Comparison of ENCODE assay signal across 19 cellular contexts in the genomic region with DNA sequence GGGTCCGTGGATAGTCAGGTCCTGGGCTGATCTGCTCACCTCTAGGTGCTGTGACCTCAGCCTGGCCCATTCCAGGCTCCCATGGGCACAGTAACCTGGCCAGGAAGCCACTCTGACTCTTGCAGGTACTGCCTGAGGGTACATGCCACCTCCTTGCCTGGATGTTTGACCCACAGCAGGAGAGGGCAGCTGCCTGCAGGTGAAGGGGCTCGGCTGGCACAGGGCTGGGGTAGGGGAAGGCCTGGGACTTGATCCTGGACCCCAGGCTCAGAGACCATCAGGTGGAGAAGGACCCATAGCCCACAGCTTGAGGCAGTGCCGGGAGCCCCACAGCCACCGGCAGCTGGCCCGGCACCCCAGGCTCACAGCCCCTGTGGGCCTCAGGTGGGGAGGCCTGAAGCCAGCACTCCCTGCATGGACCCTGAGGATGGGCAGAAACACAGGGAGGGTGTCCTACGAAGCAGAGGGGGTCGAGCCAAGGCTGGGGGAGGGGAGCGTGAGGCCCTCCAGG. TPM values are rescaled to one million over a fixed set of nuclear protein-coding genes. Genes with fewer than 3 reads are reported as not detected.
DNase-seq lines count a peak whose midpoint lies in the region; ATAC-seq, FAIRE-seq and TF ChIP-seq lines count a peak whose summit lies in the region.
"Had no signal": no experiment of that assay in that cellular context is flagged by ENCODE, and none has a peak within 500 bp of the region (broad histone marks: within the 10 kb centered on the region; RNA-seq: fewer than 3 reads in every experiment).

No MANE protein-coding gene starts in this region.

- no peak for TF ChIP-seq RAD21 in HepG2 (CRISPR knock-in tag; IDR thresholded peaks at IDR 0.05)

- H3K27ac ChIP-seq in right cardiac atrium (ENCODE audit: low read length) (no peak overlapping the region), right atrium auricular region (no peak overlapping the region), HepG2 (ENCODE audit: extremely low read length, insufficient read depth, low read length) (no peak overlapping the region)
- H3K27ac ChIP-seq: A549, PC-9, SJSA1 had no signal

- POLR2A ChIA-PET in HepG2 (lab: Yijun Ruan, JAX) = no interaction called here

- FAIRE-seq in HepG2 (lab: Jason Lieb, UNC) = no peak
- FAIRE-seq: A549, GM12891, GM18507 had no signal

- H3K79me2 ChIP-seq in HepG2 (ENCODE audit: insufficient read depth, low read length) = no peaks in the 10 kb centered on the region

- no peaks in the 10 kb centered on the region for H3K36me3 ChIP-seq in right atrium auricular region
- no peaks in the 10 kb centered on the region for H3K36me3 ChIP-seq in HepG2 (replicated peaks in 1 of 2; ENCODE audit: control insufficient read depth in 1 of 2, insufficient read depth in 2 of 2, low read length in 2 of 2)
- no peaks in the 10 kb centered on the region for H3K36me3 ChIP-seq in BE2C
- H3K36me3 ChIP-seq: SJSA1 had no signal

- H3K9ac ChIP-seq in HepG2 (ENCODE audit: insufficient read depth, low read depth, low read length) = no peak overlapping the region

- peaks cover 18% of the 10 kb centered on the region for H3K27me3 Mint-ChIP-seq in type B pancreatic cell

- CTCF ChIA-PET in HepG2 (lab: Yijun Ruan, JAX; ENCODE audit: low intra/inter-chr PET ratio, low total read pairs) = no interaction called here

- H3K27me3 ChIP-seq in right cardiac atrium (ENCODE audit: control insufficient read depth, insufficient read depth) (no peaks in the 10 kb centered on the region), right atrium auricular region (no peaks in the 10 kb centered on the region), HepG2 (ENCODE audit: control insufficient read depth in 1 of 2, insufficient read depth in 2 of 2, low read length in 2 of 2) (peaks cover 6 to 20% of the 10 kb centered on the region in 2 experiments; a peak in 4 of 5 replicates), BE2C (no peaks in the 10 kb centered on the region)
- H3K27me3 ChIP-seq: SJSA1 had no signal

- in situ Hi-C loops in HepG2 (cut with HindIII; ENCODE audit: extremely low pct_ligation_motif_present, low pct_unique_long_range_greater_than_20kb) = no loop called here

- H3K9me3 ChIP-seq in right cardiac atrium (ENCODE audit: control insufficient read depth, low read length) (no peaks in the 10 kb centered on the region), right atrium auricular region (no peaks in the 10 kb centered on the region), HepG2 (ENCODE audit: low read length) (no peaks in the 10 kb centered on the region), BE2C (no peaks in the 10 kb centered on the region)
- H3K9me3 ChIP-seq: A549, SJSA1 had no signal

- no peaks in the 10 kb centered on the region for H3K4me1 Mint-ChIP-seq in type B pancreatic cell (ENCODE audit: unreplicated experiment)

- H3K4me1 ChIP-seq in right cardiac atrium (ENCODE audit: control insufficient read depth, insufficient read depth, low read length) (no peaks in the 10 kb centered on the region), right atrium auricular region (peaks cover 0 to 20% of the 10 kb centered on the region in 2 donors), HepG2 (ENCODE audit: insufficient read depth, low read length) (peaks cover 81% of the 10 kb centered on the region), BE2C (no peaks in the 10 kb centered on the region)

- 89% methylated on average over 8 of the region's 8 CpGs for WGBS in right cardiac atrium
- WGBS in HepG2 (ENCODE audit: low lambda C conversion rate) = no CpG with 5 or more reads among the region's 8 CpGs

- H3K4me3 Mint-ChIP-seq in type B pancreatic cell = no peak overlapping the region

- peak in 2 of 3 donors; percentile 42 to 49 for DNase-seq in right cardiac atrium
- DNase-seq in right atrium auricular region (ENCODE audit: low spot score) = no peak
- DNase-seq in HepG2 (ENCODE audit: low spot score) = no peak
- no peak for DNase-seq in type B pancreatic cell (ENCODE audit: extremely low spot score, unreplicated experiment)
- no peak for DNase-seq in stimulated activated CD4-positive, alpha-beta T cell treated with anti-CD3 and anti-CD28 coated beads, Interleukin-2, amount 100 ng/mL, for 24 hours
- no peak for DNase-seq in BE2C
- DNase-seq: COR-L47, GF-D8, GOT3, KG1, NCI-H1436, NCI-H2029 treated with DMSO at 0.1 percent for 48 hours, NCI-H2171 treated with DMSO at 0.1 percent for 48 hours, NCI-H748 treated with DMSO at 0.1 percent for 48 hours, PC-9 had no signal

- no peak for ATAC-seq in right cardiac atrium
- ATAC-seq in HepG2 = no peak; the same call in 2 of the 3 replicates
- ATAC-seq: A549 had no signal

- H3K4me2 ChIP-seq in HepG2 (ENCODE audit: low read depth, low read length) = peak overlapping the region; percentile 66
- H3K4me2 ChIP-seq: A549, PC-9 had no signal

- H4K20me1 ChIP-seq in HepG2 (ENCODE audit: insufficient read depth, low read length) = no peaks in the 10 kb centered on the region

- H3K4me3 ChIP-seq in right cardiac atrium (ENCODE audit: low read length) (no peak overlapping the region), right atrium auricular region (no peak overlapping the region), HepG2 (replicated peaks in 1 of 3; ENCODE audit: insufficient read depth in 1 of 3, low read depth in 2 of 3, low read length in 3 of 3) (peak overlapping the region in 2 of 3 experiments; percentile 5 to 55; a peak in 2 of 6 replicates), BE2C (ENCODE audit: low read depth, low read length) (no peak overlapping the region)
- H3K4me3 ChIP-seq: A549, PC-9, SJSA1 had no signal

- TF ChIP-seq POLR2A in HepG2 (IDR thresholded peaks at IDR 0.05; ENCODE audit: insufficient read depth in 1 of 2, low read depth in 2 of 2, low read length in 2 of 2) = no peak

- no peaks in the 10 kb centered on the region for H3K9me3 Mint-ChIP-seq in type B pancreatic cell

- TF ChIP-seq EP300 in HepG2 (IDR thresholded peaks at IDR 0.05; ENCODE audit: low read depth in 2 of 2, low read length in 2 of 2) (no peak), HepG2 (CRISPR knock-in tag; IDR thresholded peaks at IDR 0.05; ENCODE audit: borderline replicate concordance) (no peak)

- TF ChIP-seq CTCF in right atrium auricular region (IDR thresholded peaks at IDR 0.05) = no peak
- TF ChIP-seq CTCF in HepG2 (CRISPR knock-in tag; IDR thresholded peaks at IDR 0.05) = no peak
- TF ChIP-seq CTCF in type B pancreatic cell (conservative IDR thresholded peaks at IDR 0.05) = no peak
- TF ChIP-seq CTCF in BE2C (IDR thresholded peaks at IDR 0.05; ENCODE audit: low read depth, low read length) = no peak

- intact Hi-C loops in right cardiac atrium (cut with DNase I) = no loop called here
- intact Hi-C loops in HepG2 (cut with micrococcal nuclease; ENCODE audit: unreplicated experiment) = no loop called here

- H2AFZ ChIP-seq in HepG2 (ENCODE audit: low read length) = no peak overlapping the region
- H2AFZ ChIP-seq: PC-9 had no signal

- H3K27ac Mint-ChIP-seq in type B pancreatic cell = no peak overlapping the region

- no TSS peak for BruUV-seq in HepG2 (replicated peaks; lab: Mats Ljungman, UMichigan)

- H3K36me3 Mint-ChIP-seq in type B pancreatic cell = no peaks in the 10 kb centered on the region

RNA-seq across cellular contexts. Expression of gene LRRC56, which starts 2.7 kb away (rescaled TPM):
- total RNA-seq in right cardiac atrium (under 1 TPM; 0.36 to 0.59 (median 0.43) TPM), right atrium auricular region (under 1 TPM; 0.12 to 0.15 TPM), HepG2 (2016; rRNA removed; fragmentation: Illumina TruSeq; extraction: Trizol) (0.08 and 0.11 TPM in 2 replicates), type B pancreatic cell (ENCODE audit: low replicate concordance) (1.7 and 1.8 TPM in 2 replicates)
- polyA plus RNA-seq in right cardiac atrium (0.48 TPM), HepG2 (2011; rRNA removed) (0.29 and 0.46 TPM in 2 replicates)
- 0.10 TPM in 1 of 2 replicates, not detected in the other for total RNA-seq in HepG2 (2016; cell fraction: cytosol; rRNA removed; fragmentation: Illumina TruSeq; extraction: Trizol; ENCODE audit: low read depth)
- 0.09 TPM in 2 replicates for total RNA-seq in HepG2 (2016; cell fraction: insoluble cytoplasmic fraction; rRNA removed; fragmentation: Illumina TruSeq; extraction: Trizol)
- total RNA-seq in HepG2 (2016; cell fraction: membrane; rRNA removed; fragmentation: Illumina TruSeq; extraction: Trizol) = 0.06 and 0.07 TPM in 2 replicates
- total RNA-seq in HepG2 (2016; cell fraction: nucleus; rRNA removed; fragmentation: Illumina TruSeq; extraction: Trizol) = not detected in 2 replicates
- polyA plus RNA-seq in HepG2 (2011; cell fraction: cytosol; rRNA removed) = 0.21 and 0.22 TPM in 2 replicates
- 3.4 and 3.8 TPM in 2 replicates for polyA plus RNA-seq in HepG2 (2011; cell fraction: nucleus; rRNA removed)
- polyA plus RNA-seq in HepG2 (2012) = 0.34 and 0.59 TPM in 2 replicates
- polyA plus RNA-seq in HepG2 (2016; cell fraction: cytosol; fragmentation: Illumina TruSeq; extraction: Trizol; ENCODE audit: low read depth) = 0.05 TPM in 1 of 2 replicates, not detected in the other
- 0.19 TPM in 1 of 2 replicates, not detected in the other for polyA plus RNA-seq in HepG2 (2016; cell fraction: insoluble cytoplasmic fraction; fragmentation: Illumina TruSeq; extraction: Trizol; ENCODE audit: low read depth)
- polyA plus RNA-seq in HepG2 (2016; cell fraction: membrane; fragmentation: Illumina TruSeq; extraction: Trizol; ENCODE audit: low read depth) = 0.10 TPM in 1 of 2 replicates, not detected in the other
- polyA plus RNA-seq in HepG2 (2016; cell fraction: nucleus; fragmentation: Illumina TruSeq; extraction: Trizol; ENCODE audit: insufficient read depth, low read depth) = 0.37 and 0.44 TPM in 2 replicates
- polyA minus RNA-seq in HepG2 (2011; rRNA and poly(A)+ RNA removed; ENCODE audit: low replicate concordance) = 0.20 and 0.56 TPM in 2 replicates
- polyA minus RNA-seq in HepG2 (2011; cell fraction: cytosol; rRNA and poly(A)+ RNA removed) = 0.30 TPM in 1 of 2 replicates, not detected in the other
- polyA minus RNA-seq in HepG2 (2011; cell fraction: nucleus; rRNA and poly(A)+ RNA removed) = 0.37 and 0.64 TPM in 2 replicates
- polyA plus RNA-seq in BE2C (2012; ENCODE audit: insufficient read depth, insufficient read length, low read depth) = 0.42 TPM

RNA-seq across cellular contexts. Expression of gene HRAS, which starts 4.7 kb away (rescaled TPM):
- total RNA-seq in right cardiac atrium (10 to 100 TPM; 45.7 to 60.4 (median 49.3) TPM), right atrium auricular region (10 to 100 TPM; 31.7 to 48.1 TPM), HepG2 (2016; rRNA removed; fragmentation: Illumina TruSeq; extraction: Trizol) (47.5 and 50.0 TPM in 2 replicates), type B pancreatic cell (ENCODE audit: low replicate concordance) (54.6 and 63.1 TPM in 2 replicates)
- polyA plus RNA-seq in right cardiac atrium (64.4 TPM), HepG2 (2011; rRNA removed) (32.9 TPM in 2 replicates)
- 97.1 and 126 TPM in 2 replicates for total RNA-seq in HepG2 (2016; cell fraction: cytosol; rRNA removed; fragmentation: Illumina TruSeq; extraction: Trizol; ENCODE audit: low read depth)
- total RNA-seq in HepG2 (2016; cell fraction: insoluble cytoplasmic fraction; rRNA removed; fragmentation: Illumina TruSeq; extraction: Trizol) = 35.7 and 53.4 TPM in 2 replicates
- total RNA-seq in HepG2 (2016; cell fraction: membrane; rRNA removed; fragmentation: Illumina TruSeq; extraction: Trizol) = 106 and 128 TPM in 2 replicates
- total RNA-seq in HepG2 (2016; cell fraction: nucleus; rRNA removed; fragmentation: Illumina TruSeq; extraction: Trizol) = 23.1 and 23.7 TPM in 2 replicates
- polyA plus RNA-seq in HepG2 (2011; cell fraction: cytosol; rRNA removed) = 29.5 and 42.1 TPM in 2 replicates
- polyA plus RNA-seq in HepG2 (2011; cell fraction: nucleus; rRNA removed) = 62.4 and 65.1 TPM in 2 replicates
- 15.4 and 32.7 TPM in 2 replicates for polyA plus RNA-seq in HepG2 (2012)
- 120 and 151 TPM in 2 replicates for polyA plus RNA-seq in HepG2 (2016; cell fraction: cytosol; fragmentation: Illumina TruSeq; extraction: Trizol; ENCODE audit: low read depth)
- polyA plus RNA-seq in HepG2 (2016; cell fraction: insoluble cytoplasmic fraction; fragmentation: Illumina TruSeq; extraction: Trizol; ENCODE audit: low read depth) = 33.8 and 38.7 TPM in 2 replicates
- polyA plus RNA-seq in HepG2 (2016; cell fraction: membrane; fragmentation: Illumina TruSeq; extraction: Trizol; ENCODE audit: low read depth) = 96.2 and 121 TPM in 2 replicates
- 47.3 and 47.4 TPM in 2 replicates for polyA plus RNA-seq in HepG2 (2016; cell fraction: nucleus; fragmentation: Illumina TruSeq; extraction: Trizol; ENCODE audit: insufficient read depth, low read depth)
- polyA minus RNA-seq in HepG2 (2011; rRNA and poly(A)+ RNA removed; ENCODE audit: low replicate concordance) = 29.8 and 71.6 TPM in 2 replicates
- 8.5 and 9.0 TPM in 2 replicates for polyA minus RNA-seq in HepG2 (2011; cell fraction: cytosol; rRNA and poly(A)+ RNA removed)
- 5.8 and 11.4 TPM in 2 replicates for polyA minus RNA-seq in HepG2 (2011; cell fraction: nucleus; rRNA and poly(A)+ RNA removed)
- 195 TPM for polyA plus RNA-seq in BE2C (2012; ENCODE audit: insufficient read depth, insufficient read length, low read depth)

RNA-seq across cellular contexts. Expression of gene LMNTD2, which starts 20.5 kb away (rescaled TPM):
- total RNA-seq in right cardiac atrium (1 to 10 TPM in 2 of 4 donors, under 1 TPM in 2; 0.65 to 1.4 (median 0.83) TPM), right atrium auricular region (under 1 TPM; 0.33 to 0.86 TPM), HepG2 (2016; rRNA removed; fragmentation: Illumina TruSeq; extraction: Trizol) (0.25 and 1.1 TPM in 2 replicates), type B pancreatic cell (ENCODE audit: low replicate concordance) (6.7 and 7.2 TPM in 2 replicates)
- polyA plus RNA-seq in right cardiac atrium (0.50 TPM), HepG2 (2011; rRNA removed) (3.1 and 3.6 TPM in 2 replicates)
- total RNA-seq in HepG2 (2016; cell fraction: cytosol; rRNA removed; fragmentation: Illumina TruSeq; extraction: Trizol; ENCODE audit: low read depth) = 0.40 and 0.44 TPM in 2 replicates
- 0.45 and 1.1 TPM in 2 replicates for total RNA-seq in HepG2 (2016; cell fraction: insoluble cytoplasmic fraction; rRNA removed; fragmentation: Illumina TruSeq; extraction: Trizol)
- 0.79 and 1.3 TPM in 2 replicates for total RNA-seq in HepG2 (2016; cell fraction: membrane; rRNA removed; fragmentation: Illumina TruSeq; extraction: Trizol)
- total RNA-seq in HepG2 (2016; cell fraction: nucleus; rRNA removed; fragmentation: Illumina TruSeq; extraction: Trizol) = 1.3 and 1.7 TPM in 2 replicates
- 1.1 and 2.2 TPM in 2 replicates for polyA plus RNA-seq in HepG2 (2011; cell fraction: cytosol; rRNA removed)
- polyA plus RNA-seq in HepG2 (2011; cell fraction: nucleus; rRNA removed) = 50.0 and 60.4 TPM in 2 replicates
- 1.3 and 1.4 TPM in 2 replicates for polyA plus RNA-seq in HepG2 (2012)
- polyA plus RNA-seq in HepG2 (2016; cell fraction: cytosol; fragmentation: Illumina TruSeq; extraction: Trizol; ENCODE audit: low read depth) = 0.53 and 0.78 TPM in 2 replicates
- 0.42 and 0.68 TPM in 2 replicates for polyA plus RNA-seq in HepG2 (2016; cell fraction: insoluble cytoplasmic fraction; fragmentation: Illumina TruSeq; extraction: Trizol; ENCODE audit: low read depth)
- 0.96 and 1.2 TPM in 2 replicates for polyA plus RNA-seq in HepG2 (2016; cell fraction: membrane; fragmentation: Illumina TruSeq; extraction: Trizol; ENCODE audit: low read depth)
- 3.7 and 5.0 TPM in 2 replicates for polyA plus RNA-seq in HepG2 (2016; cell fraction: nucleus; fragmentation: Illumina TruSeq; extraction: Trizol; ENCODE audit: insufficient read depth, low read depth)
- 0.51 and 0.96 TPM in 2 replicates for polyA minus RNA-seq in HepG2 (2011; rRNA and poly(A)+ RNA removed; ENCODE audit: low replicate concordance)
- 0.88 and 1.4 TPM in 2 replicates for polyA minus RNA-seq in HepG2 (2011; cell fraction: cytosol; rRNA and poly(A)+ RNA removed)
- 2.6 and 3.1 TPM in 2 replicates for polyA minus RNA-seq in HepG2 (2011; cell fraction: nucleus; rRNA and poly(A)+ RNA removed)
- not detected for polyA plus RNA-seq in BE2C (2012; ENCODE audit: insufficient read depth, insufficient read length, low read depth)

RNA-seq across cellular contexts. Expression of gene RASSF7, which starts 20.7 kb away (rescaled TPM):
- total RNA-seq in right cardiac atrium = 1 to 10 TPM; 2.5 to 6.3 (median 3.5) TPM
- 5.3 TPM for polyA plus RNA-seq in right cardiac atrium
- total RNA-seq in right atrium auricular region = 10 to 100 TPM in 1 of 2 donors, 1 to 10 TPM in 1; 8.5 to 13.0 TPM
- total RNA-seq in HepG2 (2016; rRNA removed; fragmentation: Illumina TruSeq; extraction: Trizol) = 13.1 and 20.2 TPM in 2 replicates
- 5.4 and 5.7 TPM in 2 replicates for total RNA-seq in HepG2 (2016; cell fraction: cytosol; rRNA removed; fragmentation: Illumina TruSeq; extraction: Trizol; ENCODE audit: low read depth)
- total RNA-seq in HepG2 (2016; cell fraction: insoluble cytoplasmic fraction; rRNA removed; fragmentation: Illumina TruSeq; extraction: Trizol) = 13.3 and 19.7 TPM in 2 replicates
- 10.8 and 11.9 TPM in 2 replicates for total RNA-seq in HepG2 (2016; cell fraction: membrane; rRNA removed; fragmentation: Illumina TruSeq; extraction: Trizol)
- 16.7 and 17.2 TPM in 2 replicates for total RNA-seq in HepG2 (2016; cell fraction: nucleus; rRNA removed; fragmentation: Illumina TruSeq; extraction: Trizol)
- polyA plus RNA-seq in HepG2 (2011; rRNA removed) = 28.6 and 36.4 TPM in 2 replicates
- polyA plus RNA-seq in HepG2 (2011; cell fraction: cytosol; rRNA removed) = 22.3 and 49.0 TPM in 2 replicates
- polyA plus RNA-seq in HepG2 (2011; cell fraction: nucleus; rRNA removed) = 139 and 165 TPM in 2 replicates
- 8.9 and 12.6 TPM in 2 replicates for polyA plus RNA-seq in HepG2 (2012)
- 4.7 and 6.0 TPM in 2 replicates for polyA plus RNA-seq in HepG2 (2016; cell fraction: cytosol; fragmentation: Illumina TruSeq; extraction: Trizol; ENCODE audit: low read depth)
- 12.3 and 15.9 TPM in 2 replicates for polyA plus RNA-seq in HepG2 (2016; cell fraction: insoluble cytoplasmic fraction; fragmentation: Illumina TruSeq; extraction: Trizol; ENCODE audit: low read depth)
- 5.9 and 7.2 TPM in 2 replicates for polyA plus RNA-seq in HepG2 (2016; cell fraction: membrane; fragmentation: Illumina TruSeq; extraction: Trizol; ENCODE audit: low read depth)
- 32.6 and 40.7 TPM in 2 replicates for polyA plus RNA-seq in HepG2 (2016; cell fraction: nucleus; fragmentation: Illumina TruSeq; extraction: Trizol; ENCODE audit: insufficient read depth, low read depth)
- polyA minus RNA-seq in HepG2 (2011; rRNA and poly(A)+ RNA removed; ENCODE audit: low replicate concordance) = 6.7 and 39.4 TPM in 2 replicates
- 10.4 and 10.9 TPM in 2 replicates for polyA minus RNA-seq in HepG2 (2011; cell fraction: cytosol; rRNA and poly(A)+ RNA removed)
- polyA minus RNA-seq in HepG2 (2011; cell fraction: nucleus; rRNA and poly(A)+ RNA removed) = 15.2 and 17.9 TPM in 2 replicates
- total RNA-seq in type B pancreatic cell (ENCODE audit: low replicate concordance) = 35.7 and 75.8 TPM in 2 replicates
- 3.7 TPM for polyA plus RNA-seq in BE2C (2012; ENCODE audit: insufficient read depth, insufficient read length, low read depth)

RNA-seq across cellular contexts. Expression of gene RNH1, which starts 33.0 kb away (rescaled TPM):
- total RNA-seq in right cardiac atrium = 100 to 1,000 TPM; 188 to 203 (median 195) TPM
- polyA plus RNA-seq in right cardiac atrium = 162 TPM
- total RNA-seq in right atrium auricular region = 100 to 1,000 TPM; 185 to 248 TPM
- 74.1 and 81.3 TPM in 2 replicates for total RNA-seq in HepG2 (2016; rRNA removed; fragmentation: Illumina TruSeq; extraction: Trizol)
- total RNA-seq in HepG2 (2016; cell fraction: cytosol; rRNA removed; fragmentation: Illumina TruSeq; extraction: Trizol; ENCODE audit: low read depth) = 28.3 and 31.4 TPM in 2 replicates
- total RNA-seq in HepG2 (2016; cell fraction: insoluble cytoplasmic fraction; rRNA removed; fragmentation: Illumina TruSeq; extraction: Trizol) = 73.0 and 77.2 TPM in 2 replicates
- total RNA-seq in HepG2 (2016; cell fraction: membrane; rRNA removed; fragmentation: Illumina TruSeq; extraction: Trizol) = 30.6 and 37.6 TPM in 2 replicates
- 39.1 and 43.2 TPM in 2 replicates for total RNA-seq in HepG2 (2016; cell fraction: nucleus; rRNA removed; fragmentation: Illumina TruSeq; extraction: Trizol)
- polyA plus RNA-seq in HepG2 (2011; rRNA removed) = 36.0 and 51.4 TPM in 2 replicates
- polyA plus RNA-seq in HepG2 (2011; cell fraction: cytosol; rRNA removed) = 30.1 and 56.0 TPM in 2 replicates
- 135 and 166 TPM in 2 replicates for polyA plus RNA-seq in HepG2 (2011; cell fraction: nucleus; rRNA removed)
- polyA plus RNA-seq in HepG2 (2012) = 42.4 and 61.5 TPM in 2 replicates
- polyA plus RNA-seq in HepG2 (2016; cell fraction: cytosol; fragmentation: Illumina TruSeq; extraction: Trizol; ENCODE audit: low read depth) = 14.2 and 15.8 TPM in 2 replicates
- 62.8 and 84.3 TPM in 2 replicates for polyA plus RNA-seq in HepG2 (2016; cell fraction: insoluble cytoplasmic fraction; fragmentation: Illumina TruSeq; extraction: Trizol; ENCODE audit: low read depth)
- 21.1 and 22.9 TPM in 2 replicates for polyA plus RNA-seq in HepG2 (2016; cell fraction: membrane; fragmentation: Illumina TruSeq; extraction: Trizol; ENCODE audit: low read depth)
- polyA plus RNA-seq in HepG2 (2016; cell fraction: nucleus; fragmentation: Illumina TruSeq; extraction: Trizol; ENCODE audit: insufficient read depth, low read depth) = 61.8 and 67.0 TPM in 2 replicates
- polyA minus RNA-seq in HepG2 (2011; rRNA and poly(A)+ RNA removed; ENCODE audit: low replicate concordance) = 72.2 and 124 TPM in 2 replicates
- 42.7 and 46.3 TPM in 2 replicates for polyA minus RNA-seq in HepG2 (2011; cell fraction: cytosol; rRNA and poly(A)+ RNA removed)
- 49.1 and 49.3 TPM in 2 replicates for polyA minus RNA-seq in HepG2 (2011; cell fraction: nucleus; rRNA and poly(A)+ RNA removed)
- 84.5 and 128 TPM in 2 replicates for total RNA-seq in type B pancreatic cell (ENCODE audit: low replicate concordance)
- polyA plus RNA-seq in BE2C (2012; ENCODE audit: insufficient read depth, insufficient read length, low read depth) = 200 TPM

Comparison
In these comparisons a context has a peak if more than half of its experiments do, and no peak if none do; other contexts are left out.
1. DNase-seq: peak in right cardiac atrium (2 of 3); none in right atrium auricular region (single experiment), HepG2 (single experiment), type B pancreatic cell (single experiment), stimulated activated CD4-positive, alpha-beta T cell treated with anti-CD3 and anti-CD28 coated beads, Interleukin-2, amount 100 ng/mL, for 24 hours (0 of 2) and BE2C (single experiment).
2. H3K4me3 ChIP-seq: peak in HepG2 (2 of 3); none in right cardiac atrium (single experiment), right atrium auricular region (0 of 2) and BE2C (single experiment).